In genomic region chr17:27632766-27633165, GRCh38 we compare ENCODE assay signal across 8 cellular contexts. TPM values are rescaled to one million over a fixed set of nuclear protein-coding genes. Genes with fewer than 3 reads are reported as not detected.
A peak's percentile ranks its signal among the peaks of the same experiment; 100 is the strongest.
DNase-seq lines count a peak whose midpoint lies in the region; ATAC-seq and TF ChIP-seq lines count a peak whose summit lies in the region.
"Not testable (repeated sequence)": the region's sequence is repeated elsewhere in the genome, so short reads cannot be mapped to it uniquely, and the experiment has no call there.

No MANE protein-coding gene starts in this region.

- H3K9me3 Mint-ChIP-seq in activated CD4-positive, alpha-beta memory T cell treated with anti-CD3 and anti-CD28 coated beads for 36 hours: not testable (repeated sequence)

- H3K9me3 ChIP-seq in BLaER1; liver (ENCODE audit: control insufficient read depth in 4 of 4, low read length in 3 of 4); ovary; thoracic aorta: not testable (repeated sequence)

- not testable (repeated sequence) for H3K36me3 Mint-ChIP-seq in activated CD4-positive, alpha-beta memory T cell treated with anti-CD3 and anti-CD28 coated beads for 36 hours

- peak; percentile 30 for ATAC-seq in thoracic aorta (ENCODE audit: insufficient number of reproducible peaks, low FRiP score, low read depth)

- CTCF ChIA-PET in activated CD4-positive, alpha-beta memory T cell treated with anti-CD3 and anti-CD28 coated beads for 36 hours (lab: Charles Lee): interaction anchor here (0.9 to 3.8 kb wide), 7 partner anchors 15 to 33 kb away, joined by 3 to 14 read pairs (median 4); no protein-coding TSS in a partner anchor

- H3K4me1 Mint-ChIP-seq in activated CD4-positive, alpha-beta memory T cell treated with anti-CD3 and anti-CD28 coated beads for 36 hours (ENCODE audit: low read depth): peaks cover 34% of the 10 kb centered on the region

- not testable (repeated sequence) for H3K27me3 Mint-ChIP-seq in activated CD4-positive, alpha-beta memory T cell treated with anti-CD3 and anti-CD28 coated beads for 36 hours

- H3K27ac Mint-ChIP-seq in activated CD4-positive, alpha-beta memory T cell treated with anti-CD3 and anti-CD28 coated beads for 36 hours: not testable (repeated sequence)

- not testable (repeated sequence) for TF ChIP-seq POLR2A in ovary (IDR thresholded peaks at IDR 0.05)

- peaks cover 66% of the 10 kb centered on the region for H3K4me1 ChIP-seq in BLaER1
- not testable (repeated sequence) for H3K4me1 ChIP-seq in liver (ENCODE audit: control insufficient read depth in 4 of 4, insufficient read depth in 4 of 4, low read length in 3 of 4)
- H3K4me1 ChIP-seq in ovary (ENCODE audit: insufficient read depth): peaks cover 18% of the 10 kb centered on the region
- H3K4me1 ChIP-seq in thoracic aorta (ENCODE audit: control insufficient read depth in 1 of 2, low read depth in 2 of 2): peaks cover 14 to 22% of the 10 kb centered on the region in 2 donors

- WGBS in liver: 61% methylated on average over 9 of the region's 9 CpGs
- 9 to 11% (median 10%) methylated on average over 9 of the region's 9 CpGs for WGBS in ovary, 3 donors

- H3K36me3 ChIP-seq in BLaER1; liver (ENCODE audit: control insufficient read depth in 4 of 4, insufficient read depth in 3 of 4, low read depth in 1 of 4, low read length in 3 of 4); ovary; thoracic aorta: not testable (repeated sequence)

- peak overlapping the region; percentile 23 for H3K4me3 Mint-ChIP-seq in activated CD4-positive, alpha-beta memory T cell treated with anti-CD3 and anti-CD28 coated beads for 36 hours

- H3K27me3 ChIP-seq in BLaER1; liver (ENCODE audit: control insufficient read depth in 4 of 4, insufficient read depth in 4 of 4, low read length in 3 of 4); ovary; thoracic aorta (replicated peaks; ENCODE audit: insufficient read depth): not testable (repeated sequence)

- TF ChIP-seq EP300 in ovary (IDR thresholded peaks at IDR 0.05): not testable (repeated sequence)

- H3K27ac ChIP-seq in BLaER1: peak overlapping the region; percentile 15
- peak overlapping the region in 1 of 2 donors; percentile 54 for H3K27ac ChIP-seq in liver (ENCODE audit: low read depth in 1 of 2, low read length in 2 of 2)
- H3K27ac ChIP-seq in ovary: peak overlapping the region in 1 of 2 donors; percentile 12
- H3K27ac ChIP-seq in thoracic aorta: not testable (repeated sequence)

- H3K9ac ChIP-seq in BLaER1: peak overlapping the region; percentile 55; the same call in 1 of the 2 replicates
- H3K9ac ChIP-seq in liver (ENCODE audit: low read depth in 1 of 2, low read length in 2 of 2): not testable (repeated sequence)

- not testable (repeated sequence) for TF ChIP-seq RAD21 in liver (IDR thresholded peaks at IDR 0.05)

- not testable (repeated sequence) for H4K20me1 ChIP-seq in BLaER1

- POLR2A ChIA-PET in activated CD4-positive, alpha-beta memory T cell treated with anti-CD3 and anti-CD28 coated beads for 36 hours (lab: Charles Lee): not testable (repeated sequence)

- H3K4me3 ChIP-seq in BLaER1: peak overlapping the region; percentile 70
- not testable (repeated sequence) for H3K4me3 ChIP-seq in fibroblast of villous mesenchyme (ENCODE audit: low read depth, low read length); liver (ENCODE audit: low read depth in 1 of 3, low read length in 3 of 3); ovary
- peak overlapping the region; percentile 49 for H3K4me3 ChIP-seq in thoracic aorta

- peak in 65 of 76 experiments; percentile 21 to 74 (median 54) for DNase-seq in HUDEP-2 (lab: John Stamatoyannopoulos, UW; ENCODE audit: unreplicated experiment in 76 of 76)
- DNase-seq in activated CD4-positive, alpha-beta memory T cell treated with anti-CD3 and anti-CD28 coated beads for 36 hours: not testable (repeated sequence)
- peak; percentile 38 for DNase-seq in brain pericyte (ENCODE audit: low read depth, low spot score)
- peak; percentile 63 for DNase-seq in fibroblast of villous mesenchyme (ENCODE audit: low read depth)
- DNase-seq in ovary: peak; percentile 59 to 77 (median 71)
- DNase-seq in thoracic aorta (ENCODE audit: low spot score): peak; percentile 14

- intact Hi-C loops in activated CD4-positive, alpha-beta memory T cell treated with anti-CD3 and anti-CD28 coated beads for 36 hours (cut with micrococcal nuclease); ovary (cut with DNase I): not testable (repeated sequence)

- H3K4me2 ChIP-seq in BLaER1: peak overlapping the region; percentile 92

- TF ChIP-seq CTCF in fibroblast of villous mesenchyme (IDR thresholded peaks at IDR 0.05; ENCODE audit: insufficient read depth, low read depth, low read length); liver (IDR thresholded peaks at IDR 0.05; ENCODE audit: low read depth, low read length, missing input control); ovary (IDR thresholded peaks at IDR 0.05); thoracic aorta (IDR thresholded peaks at IDR 0.05): not testable (repeated sequence)

TF ChIP-seq in liver, 16 proteins besides CTCF, POLR2A, EP300 and RAD21:
- TF ChIP-seq NR2F2 (IDR thresholded peaks at IDR 0.05) (peak; percentile 53), MAX (IDR thresholded peaks at IDR 0.05) (peak; percentile 71), SP1 (IDR thresholded peaks at IDR 0.05) (peak; percentile 20)

RNA-seq across cellular contexts. Expression of gene LGALS9, which starts 1.8 kb away (rescaled TPM):
- 10 to 100 TPM; 44.3 to 45.4 TPM for total RNA-seq in activated CD4-positive, alpha-beta memory T cell treated with anti-CD3 and anti-CD28 coated beads for 36 hours
- total RNA-seq in fibroblast of villous mesenchyme: 1.7 and 2.3 TPM in 2 replicates
- total RNA-seq in liver: 10 to 100 TPM; 12.7 to 14.3 TPM
- 10 to 100 TPM in 1 of 2 donors, 1 to 10 TPM in 1; 6.1 to 24.7 TPM for polyA plus RNA-seq in liver
- total RNA-seq in ovary: 10 to 100 TPM in 5 of 7 donors, 1 to 10 TPM in 2; 9.0 to 38.3 (median 16.6) TPM
- polyA plus RNA-seq in ovary: 10 to 100 TPM; 23.3 to 62.8 TPM
- 10 to 100 TPM; 34.8 to 77.4 TPM for total RNA-seq in thoracic aorta
